8 cellular contexts compared by ENCODE assay signal in the genomic region with DNA sequence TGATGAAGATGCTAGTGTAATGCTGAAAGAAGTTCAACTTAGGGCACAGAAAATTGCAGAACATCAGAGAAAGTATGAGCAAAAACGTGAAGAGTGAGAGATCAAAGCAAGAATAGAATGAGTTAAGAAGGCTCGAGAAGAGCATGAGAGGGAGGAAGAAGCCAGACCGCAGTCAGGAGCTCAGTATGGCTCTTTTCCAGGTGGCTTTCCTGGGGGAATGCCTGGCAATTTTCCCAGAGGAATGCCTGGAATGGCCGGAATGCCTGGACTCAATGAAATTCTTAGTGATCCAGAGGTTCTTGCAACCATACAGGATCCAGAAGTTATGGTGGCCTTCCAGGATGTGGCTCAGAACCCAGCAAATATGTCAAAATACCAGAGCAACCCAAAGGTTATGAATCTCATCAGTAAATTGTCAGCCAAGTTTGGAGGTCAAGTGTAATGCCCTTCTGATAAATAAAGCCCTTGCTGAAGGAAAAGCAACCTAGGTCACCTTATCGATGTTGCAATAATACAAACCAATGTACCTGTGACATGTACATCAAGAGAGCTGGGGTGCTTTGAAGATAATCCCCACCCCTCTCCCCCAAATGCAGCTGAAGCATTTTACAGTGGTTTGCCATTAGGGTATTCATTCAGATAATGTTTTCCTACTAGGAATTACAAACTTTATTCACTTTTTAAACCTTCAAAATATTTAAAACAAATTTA.
DNase-seq lines count a peak whose midpoint lies in the region; ATAC-seq, FAIRE-seq and TF ChIP-seq lines count a peak whose summit lies in the region.
"Not testable (repeated sequence)": the region's sequence is repeated elsewhere in the genome, so short reads cannot be mapped to it uniquely, and the experiment has no call there.

No MANE protein-coding gene starts in this region.

- peaks cover 13% of the 10 kb centered on the region for H3K9me3 Mint-ChIP-seq in astrocyte (ENCODE audit: unreplicated experiment)
- peaks cover 31% of the 10 kb centered on the region for H3K9me3 Mint-ChIP-seq in endodermal cell

- peak; percentile 96 for DNase-seq in A172 (ENCODE audit: low spot score)
- DNase-seq in EL: peak; percentile 93
- DNase-seq in HFF-Myc (ENCODE audit: extremely low read depth, low read depth): peak; percentile 61
- DNase-seq in PC-3: peak; percentile 33
- DNase-seq in astrocyte (ENCODE audit: low read depth): peak; percentile 86
- DNase-seq in endodermal cell: peak; percentile 51
- peak; percentile 72 for DNase-seq in glomerular visceral epithelial cell (ENCODE audit: extremely low spot score)
- peak; percentile 88 for DNase-seq in myocyte (ENCODE audit: low read depth)

- not testable (repeated sequence) for H3K9me2 ChIP-seq in PC-3 (replicated peaks; ENCODE audit: low read length)

- not testable (repeated sequence) for H3K9ac ChIP-seq in PC-3 (ENCODE audit: low read length); astrocyte (ENCODE audit: low read length); endodermal cell (ENCODE audit: extremely low read depth, low read length, poor library complexity, severe bottlenecking)

- H3K79me2 ChIP-seq in PC-3 (ENCODE audit: low read length); astrocyte (ENCODE audit: insufficient read depth, low read length): not testable (repeated sequence)

- not testable (repeated sequence) for H2AFZ ChIP-seq in PC-3 (ENCODE audit: low read length); astrocyte (ENCODE audit: low read depth, low read length)

- not testable (repeated sequence) for H3K27me3 Mint-ChIP-seq in astrocyte (ENCODE audit: low read depth, unreplicated experiment); endodermal cell (ENCODE audit: insufficient read depth)

- not testable (repeated sequence) for H3K4me3 ChIP-seq in HFF-Myc (replicated peaks; ENCODE audit: low read depth, low read length); PC-3 (ENCODE audit: low read length); astrocyte (ENCODE audit: insufficient read depth, low read depth, low read length); endodermal cell (ENCODE audit: low read length)

- H3F3A ChIP-seq in PC-3 (ENCODE audit: low read length, unreplicated experiment): not testable (repeated sequence)

- not testable (repeated sequence) for BruUV-seq in PC-3 (replicated peaks; lab: Mats Ljungman, UMichigan)

- H3K27ac Mint-ChIP-seq in astrocyte (ENCODE audit: unreplicated experiment); endodermal cell: not testable (repeated sequence)

- FAIRE-seq in astrocyte (lab: Jason Lieb, UNC): not testable (repeated sequence)

- not testable (repeated sequence) for ATAC-seq in PC-3

- POLR2A ChIA-PET in PC-3 (lab: Charles Lee; ENCODE audit: unreplicated experiment): not testable (repeated sequence)

- 73 to 84% methylated on average over 3 to 5 of the region's 5 CpGs for WGBS in endodermal cell (ENCODE audit: insufficient coverage in 1 of 2, insufficient read length in 1 of 2), 2 experiments

- H3K4me3 Mint-ChIP-seq in astrocyte (ENCODE audit: unreplicated experiment); endodermal cell: not testable (repeated sequence)

- not testable (repeated sequence) for H3K27ac ChIP-seq in PC-3 (ENCODE audit: low read length); astrocyte (ENCODE audit: low read depth, low read length); endodermal cell (ENCODE audit: low read depth, low read length)

- TF ChIP-seq CTCF in HFF-Myc (IDR thresholded peaks at IDR 0.05; ENCODE audit: low read depth, low read length, missing control alignments); PC-3 (conservative IDR thresholded peaks at IDR 0.05; ENCODE audit: low read depth, low read length); astrocyte (IDR thresholded peaks at IDR 0.05; ENCODE audit: insufficient read depth, low read depth, low read length); endodermal cell (conservative IDR thresholded peaks at IDR 0.05): not testable (repeated sequence)

- peaks cover 14% of the 10 kb centered on the region; the same call in 1 of the 2 replicates for H3K36me3 ChIP-seq in PC-3 (ENCODE audit: low read depth, low read length)
- H3K36me3 ChIP-seq in astrocyte (ENCODE audit: insufficient read depth, low read length); endodermal cell (ENCODE audit: control insufficient read depth, insufficient read depth, low read length): not testable (repeated sequence)

- CTCF ChIA-PET in PC-3 (lab: Charles Lee): interaction anchor here (0.7 kb wide), 1 partner anchor 132 kb away, joined by 4 read pairs; no protein-coding TSS in a partner anchor

- H3K4me1 ChIP-seq in PC-3 (ENCODE audit: insufficient read depth, low read length); astrocyte (ENCODE audit: insufficient read depth, low read length); endodermal cell (ENCODE audit: control insufficient read depth, insufficient read depth, low read length): not testable (repeated sequence)

- not testable (repeated sequence) for H3K4me1 Mint-ChIP-seq in astrocyte (ENCODE audit: low read depth, unreplicated experiment); endodermal cell

- H3K36me3 Mint-ChIP-seq in astrocyte (ENCODE audit: low read depth, unreplicated experiment); endodermal cell (ENCODE audit: low read depth): not testable (repeated sequence)

- H3K27me3 ChIP-seq in PC-3 (ENCODE audit: low read length); astrocyte (ENCODE audit: insufficient read depth, low read length); endodermal cell (ENCODE audit: control insufficient read depth, insufficient read depth, low read length, poor library complexity, severe bottlenecking): not testable (repeated sequence)

- not testable (repeated sequence) for H4K20me1 ChIP-seq in PC-3 (ENCODE audit: low read length); astrocyte (ENCODE audit: insufficient read depth, low read length)

- not testable (repeated sequence) for H3K4me2 ChIP-seq in PC-3 (ENCODE audit: low read length)
- H3K4me2 ChIP-seq in astrocyte (ENCODE audit: low read length): peak overlapping the region; percentile 33

- intact Hi-C loops in PC-3 (cut with micrococcal nuclease): not testable (repeated sequence)

- H3K9me3 ChIP-seq in PC-3 (ENCODE audit: low read length): peaks cover 20% of the 10 kb centered on the region
- H3K9me3 ChIP-seq in astrocyte (ENCODE audit: insufficient read depth, low read depth, low read length): peaks cover 15% of the 10 kb centered on the region
- peaks cover 24% of the 10 kb centered on the region for H3K9me3 ChIP-seq in endodermal cell (ENCODE audit: control insufficient read depth, low read length)

Comparison
In these comparisons a context has a peak if more than half of its experiments do, and no peak if none do; other contexts are left out.
1. DNase-seq: peak in every context shown above with its lines; median percentile 96 in A172; 93 in EL; 88 in myocyte; 86 in astrocyte; 72 in glomerular visceral epithelial cell; 61 in HFF-Myc; 51 in endodermal cell; 33 in PC-3.